Comparison of ENCODE assay signal across 9 cellular contexts in genomic region chr14:65206448-65207096, GRCh38.
DNase-seq lines count a peak whose midpoint lies in the region; ATAC-seq and TF ChIP-seq lines count a peak whose summit lies in the region.
"Had no signal": no experiment of that assay in that cellular context is flagged by ENCODE, and none has a peak within 500 bp of the region (broad histone marks: within the 10 kb centered on the region; RNA-seq: fewer than 3 reads in every experiment).

No MANE protein-coding gene starts in this region.

- H3K36me3 Mint-ChIP-seq in CD14-positive monocyte, result no peaks in the 10 kb centered on the region
- H3K36me3 Mint-ChIP-seq in T-helper 17 cell (ENCODE audit: low read depth), result no peaks in the 10 kb centered on the region

- no peaks in the 10 kb centered on the region for H4K20me1 ChIP-seq in osteoblast (ENCODE audit: insufficient read depth, low read length)

- H3K27me3 Mint-ChIP-seq in CD14-positive monocyte (ENCODE audit: low read depth in 3 of 3) (peaks cover 0 to 3% (median 2%) of the 10 kb centered on the region in 3 donors), T-helper 17 cell (no peaks in the 10 kb centered on the region)

- no peak overlapping the region for H3K4me3 Mint-ChIP-seq in CD14-positive monocyte
- peak overlapping the region; percentile 73 for H3K4me3 Mint-ChIP-seq in T-helper 17 cell

- H3K27ac Mint-ChIP-seq in CD14-positive monocyte, result peak overlapping the region; percentile 75 to 92 (median 82)
- H3K27ac Mint-ChIP-seq in T-helper 17 cell, result peak overlapping the region; percentile 88

- peaks cover 63% of the 10 kb centered on the region for H3K4me1 Mint-ChIP-seq in CD14-positive monocyte
- H3K4me1 Mint-ChIP-seq in T-helper 17 cell, result peaks cover 49% of the 10 kb centered on the region

- ATAC-seq in HG03139 (IDR thresholded peaks at IDR 0.05; ENCODE audit: unreplicated experiment) (peak; percentile 46), T-helper 17 cell (peak; percentile 50)

- H3K9me3 ChIP-seq in T-helper 17 cell (ENCODE audit: control insufficient read depth, low read length, poor library complexity, severe bottlenecking), result no peaks in the 10 kb centered on the region
- H3K9me3 ChIP-seq in osteoblast (ENCODE audit: low read depth, low read length), result no peaks in the 10 kb centered on the region

- no peaks in the 10 kb centered on the region for H3K79me2 ChIP-seq in osteoblast (ENCODE audit: insufficient read depth, low read length)

- peak overlapping the region; percentile 35 for H3K27ac ChIP-seq in osteoblast (ENCODE audit: low read depth, low read length)
- H3K27ac ChIP-seq: HL-60 had no signal

- H3K4me3 ChIP-seq in osteoblast (ENCODE audit: insufficient read depth, low read length), result no peak overlapping the region

- H3K36me3 ChIP-seq in osteoblast (ENCODE audit: insufficient read depth, low read length), result no peaks in the 10 kb centered on the region

- TF ChIP-seq CTCF in CD14-positive monocyte (IDR thresholded peaks at IDR 0.05) (no peak), osteoblast (IDR thresholded peaks at IDR 0.05; ENCODE audit: extremely low read depth, low read depth, low read length) (no peak)

- DNase-seq in CD14-positive monocyte (ENCODE audit: low spot score), result no peak
- peak; percentile 19 for DNase-seq in GM19240 (ENCODE audit: insufficient read length, low spot score)
- DNase-seq in T-helper 17 cell, result no peak
- peak; percentile 90 for DNase-seq in osteoblast (ENCODE audit: insufficient read length, low spot score, missing footprints)
- DNase-seq in HT-29 (ENCODE audit: low spot score), result no peak
- no peak for DNase-seq in NK-92 treated with Interleukin-12 subunit alpha and Interleukin-12 subunit beta, amount 100 ng/mL, for 24 hours (lab: John Stamatoyannopoulos, UW)
- DNase-seq in GF-D8 (lab: John Stamatoyannopoulos, UW), result no peak

- H3K4me2 ChIP-seq in osteoblast (ENCODE audit: insufficient read depth, low read length), result peak overlapping the region; percentile 3

- intact Hi-C loops in CD14-positive monocyte (cut with micrococcal nuclease), result loop anchor here in 1 of 2 donors (5.0 kb wide), 2 partner anchors 46 to 104 kb away; partner anchors contain the start of gene MAX

- no peaks in the 10 kb centered on the region for H3K27me3 ChIP-seq in osteoblast (ENCODE audit: insufficient read depth, low read length)

- H2AFZ ChIP-seq in osteoblast (ENCODE audit: low read length), result peak overlapping the region; percentile 2

- H3K9me3 Mint-ChIP-seq in CD14-positive monocyte, result peaks cover 2 to 8% (median 5%) of the 10 kb centered on the region in 7 donors

- peaks cover 28% of the 10 kb centered on the region for H3K4me1 ChIP-seq in osteoblast (ENCODE audit: insufficient read depth, low read length)

Comparison
In these comparisons a context has a peak if more than half of its experiments do, and no peak if none do; other contexts are left out.
1. DNase-seq: peak in GM19240 (single experiment) and osteoblast (single experiment); none in CD14-positive monocyte (single experiment), T-helper 17 cell (0 of 3), HT-29 (single experiment), NK-92 treated with Interleukin-12 subunit alpha and Interleukin-12 subunit beta, amount 100 ng/mL, for 24 hours (single experiment) and GF-D8 (single experiment).